In the genomic region with DNA sequence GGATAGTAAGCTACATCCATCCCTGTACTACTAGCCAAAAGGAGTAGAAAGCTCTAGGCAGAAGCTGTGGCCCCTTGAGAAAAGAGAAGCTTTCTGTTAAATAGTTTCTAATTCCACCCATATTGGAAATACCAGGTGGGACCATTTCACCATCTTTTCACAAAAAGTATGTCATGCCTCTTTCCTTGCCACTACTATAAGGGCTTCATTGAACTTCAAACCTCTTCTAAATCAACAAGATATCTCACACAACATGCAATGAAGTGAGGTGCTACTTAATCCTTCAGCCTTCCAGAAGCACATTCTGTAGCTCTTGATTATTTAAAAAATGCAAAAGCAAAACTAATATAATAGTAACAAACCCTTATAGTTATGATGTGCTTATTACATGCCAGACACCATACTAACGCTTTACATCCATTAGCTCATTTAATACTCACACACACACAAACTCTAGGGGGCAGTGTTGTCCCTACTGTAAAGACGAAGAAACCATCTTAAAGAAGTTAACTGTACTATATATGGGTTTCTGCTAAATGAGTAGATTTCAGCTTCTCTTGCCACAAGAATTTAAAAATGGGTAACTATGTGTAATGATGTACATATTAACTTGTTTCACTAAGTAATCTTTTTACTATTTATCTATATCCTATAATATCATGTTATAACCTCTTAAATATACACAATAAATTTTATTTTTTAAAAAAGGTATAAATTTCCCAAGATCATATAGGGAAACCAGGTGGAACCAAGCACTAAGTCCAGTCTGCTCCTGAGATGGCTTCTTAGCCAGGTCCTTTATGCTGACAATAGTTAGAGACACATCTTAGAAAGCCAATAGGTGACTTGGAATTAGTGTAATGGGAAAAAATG, we compare ENCODE assay signal across 7 cellular contexts.
DNase-seq lines count a peak whose midpoint lies in the region; ATAC-seq, FAIRE-seq and TF ChIP-seq lines count a peak whose summit lies in the region.

No MANE protein-coding gene starts in this region.

- no peak overlapping the region for H3K4me3 ChIP-seq in right atrium auricular region

- no peak overlapping the region for H3K27ac ChIP-seq in right atrium auricular region

- TF ChIP-seq CTCF in right atrium auricular region (IDR thresholded peaks at IDR 0.05), result peak; percentile 32 to 67

- TF ChIP-seq EP300 in Ishikawa (IDR thresholded peaks at IDR 0.05; ENCODE audit: borderline replicate concordance), result no peak

- peak; percentile 95 for ATAC-seq in GM21619 (IDR thresholded peaks at IDR 0.05; ENCODE audit: unreplicated experiment)

- no peaks in the 10 kb centered on the region for H3K36me3 ChIP-seq in right atrium auricular region

- TF ChIP-seq RAD21 in Ishikawa (IDR thresholded peaks at IDR 0.05; ENCODE audit: low read depth), result peak; percentile 71

- DNase-seq in GM04504 (ENCODE audit: low read depth), result peak; percentile 41
- DNase-seq in RCC 7860 (ENCODE audit: low spot score), result peak; percentile 39
- DNase-seq in activated naive CD4-positive, alpha-beta T cell treated with anti-CD3 and anti-CD28 coated beads, Interleukin-2, amount 50 U/mL, for 16 hours, result peak; percentile 47
- no peak for DNase-seq in right atrium auricular region (ENCODE audit: low spot score)
- DNase-seq in stimulated activated CD4-positive, alpha-beta T cell treated with anti-CD3 and anti-CD28 coated beads, Interleukin-12 subunit alpha, Interleukin-12 subunit beta, amount 100 ng/mL, for 48 hours (ENCODE audit: low read depth in 2 of 3, low spot score in 1 of 3), result peak; percentile 11 to 77 (median 26)

- H3K4me1 ChIP-seq in right atrium auricular region, result no peaks in the 10 kb centered on the region

- peak; percentile 16 for FAIRE-seq in RCC 7860 (lab: Jason Lieb, UNC)

- no peaks in the 10 kb centered on the region for H3K9me3 ChIP-seq in right atrium auricular region

- H3K27me3 ChIP-seq in right atrium auricular region, result no peaks in the 10 kb centered on the region

TF ChIP-seq in Ishikawa, 13 proteins besides CTCF, POLR2A, EP300 and RAD21:
- TF ChIP-seq TAF1 (IDR thresholded peaks at IDR 0.05; ENCODE audit: low read depth) (no peak), CREB1 (IDR thresholded peaks at IDR 0.05; ENCODE audit: low read depth) (no peak), EGR1 (IDR thresholded peaks at IDR 0.05) (no peak), USF1 (IDR thresholded peaks at IDR 0.05) (no peak), CEBPB (IDR thresholded peaks at IDR 0.05) (no peak), NFIC (IDR thresholded peaks at IDR 0.05) (no peak), FOXM1 (IDR thresholded peaks at IDR 0.05; ENCODE audit: borderline replicate concordance, low read depth) (no peak), TCF12 (IDR thresholded peaks at IDR 0.05; ENCODE audit: low read depth) (no peak), YY1 (IDR thresholded peaks at IDR 0.05; ENCODE audit: low read depth) (no peak), TEAD4 (IDR thresholded peaks at IDR 0.05) (no peak), ZBTB7A (IDR thresholded peaks at IDR 0.05; ENCODE audit: low read depth) (no peak)
- TF ChIP-seq, protein P1, sequence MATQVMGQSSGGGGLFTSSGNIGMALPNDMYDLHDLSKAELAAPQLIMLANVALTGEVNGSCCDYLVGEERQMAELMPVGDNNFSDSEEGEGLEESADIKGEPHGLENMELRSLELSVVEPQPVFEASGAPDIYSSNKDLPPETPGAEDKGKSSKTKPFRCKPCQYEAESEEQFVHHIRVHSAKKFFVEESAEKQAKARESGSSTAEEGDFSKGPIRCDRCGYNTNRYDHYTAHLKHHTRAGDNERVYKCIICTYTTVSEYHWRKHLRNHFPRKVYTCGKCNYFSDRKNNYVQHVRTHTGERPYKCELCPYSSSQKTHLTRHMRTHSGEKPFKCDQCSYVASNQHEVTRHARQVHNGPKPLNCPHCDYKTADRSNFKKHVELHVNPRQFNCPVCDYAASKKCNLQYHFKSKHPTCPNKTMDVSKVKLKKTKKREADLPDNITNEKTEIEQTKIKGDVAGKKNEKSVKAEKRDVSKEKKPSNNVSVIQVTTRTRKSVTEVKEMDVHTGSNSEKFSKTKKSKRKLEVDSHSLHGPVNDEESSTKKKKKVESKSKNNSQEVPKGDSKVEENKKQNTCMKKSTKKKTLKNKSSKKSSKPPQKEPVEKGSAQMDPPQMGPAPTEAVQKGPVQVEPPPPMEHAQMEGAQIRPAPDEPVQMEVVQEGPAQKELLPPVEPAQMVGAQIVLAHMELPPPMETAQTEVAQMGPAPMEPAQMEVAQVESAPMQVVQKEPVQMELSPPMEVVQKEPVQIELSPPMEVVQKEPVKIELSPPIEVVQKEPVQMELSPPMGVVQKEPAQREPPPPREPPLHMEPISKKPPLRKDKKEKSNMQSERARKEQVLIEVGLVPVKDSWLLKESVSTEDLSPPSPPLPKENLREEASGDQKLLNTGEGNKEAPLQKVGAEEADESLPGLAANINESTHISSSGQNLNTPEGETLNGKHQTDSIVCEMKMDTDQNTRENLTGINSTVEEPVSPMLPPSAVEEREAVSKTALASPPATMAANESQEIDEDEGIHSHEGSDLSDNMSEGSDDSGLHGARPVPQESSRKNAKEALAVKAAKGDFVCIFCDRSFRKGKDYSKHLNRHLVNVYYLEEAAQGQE (IDR thresholded peaks at IDR 0.05; ENCODE audit: low read depth), result no peak
- TF ChIP-seq, protein P2, sequence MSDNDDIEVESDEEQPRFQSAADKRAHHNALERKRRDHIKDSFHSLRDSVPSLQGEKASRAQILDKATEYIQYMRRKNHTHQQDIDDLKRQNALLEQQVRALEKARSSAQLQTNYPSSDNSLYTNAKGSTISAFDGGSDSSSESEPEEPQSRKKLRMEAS (IDR thresholded peaks at IDR 0.05), result no peak
TF ChIP-seq in Ishikawa: peak in this region for 0.
